In the genomic region with DNA sequence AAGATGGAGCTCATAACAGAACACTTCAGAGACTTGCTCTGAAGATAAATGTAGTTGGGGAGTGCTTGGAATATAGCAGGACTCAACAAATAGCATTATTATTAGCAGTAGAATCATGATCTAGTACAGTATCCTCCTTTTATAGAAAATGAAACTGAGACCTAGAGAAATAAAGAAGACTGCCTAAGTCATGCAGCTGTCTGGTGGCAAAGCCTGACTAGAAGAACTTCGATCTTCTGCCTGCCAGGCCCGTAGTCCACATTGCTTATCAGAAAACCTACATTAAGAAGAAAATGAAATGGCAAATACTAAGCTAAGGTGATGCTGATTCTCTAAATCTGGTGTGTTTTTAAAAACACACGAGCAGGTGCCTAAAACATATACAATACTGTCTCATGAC, we compare ENCODE assay signal across 10 cellular contexts. TPM values are rescaled to one million over a fixed set of nuclear protein-coding genes. Genes with fewer than 3 reads are reported as not detected.
DNase-seq lines count a peak whose midpoint lies in the region; ATAC-seq and TF ChIP-seq lines count a peak whose summit lies in the region.
"Had no signal": no experiment of that assay in that cellular context is flagged by ENCODE, and none has a peak within 500 bp of the region (broad histone marks: within the 10 kb centered on the region; RNA-seq: fewer than 3 reads in every experiment).

No MANE protein-coding gene starts in this region.

- H3K4me3 Mint-ChIP-seq in naive thymus-derived CD4-positive, alpha-beta T cell: no peak overlapping the region
- H3K4me3 Mint-ChIP-seq in activated naive CD8-positive, alpha-beta T cell treated with anti-CD3 and anti-CD28 coated beads for 36 hours: no peak overlapping the region

- TF ChIP-seq POLR2A in right lobe of liver (IDR thresholded peaks at IDR 0.05): no peak

- CTCF ChIA-PET in naive thymus-derived CD4-positive, alpha-beta T cell (lab: Charles Lee): no interaction called here

- H3K9me3 Mint-ChIP-seq in naive thymus-derived CD4-positive, alpha-beta T cell: no peaks in the 10 kb centered on the region
- no peaks in the 10 kb centered on the region for H3K9me3 Mint-ChIP-seq in activated naive CD8-positive, alpha-beta T cell treated with anti-CD3 and anti-CD28 coated beads for 36 hours

- intact Hi-C loops in right lobe of liver (cut with DNase I): no loop called here
- intact Hi-C loops in naive thymus-derived CD4-positive, alpha-beta T cell (cut with micrococcal nuclease): no loop called here

- TF ChIP-seq CTCF in right lobe of liver (IDR thresholded peaks at IDR 0.05): no peak

- H3K27me3 Mint-ChIP-seq in naive thymus-derived CD4-positive, alpha-beta T cell: peaks cover 0 to 17% (median 0%) of the 10 kb centered on the region in 5 donors
- H3K27me3 Mint-ChIP-seq in activated naive CD8-positive, alpha-beta T cell treated with anti-CD3 and anti-CD28 coated beads for 36 hours: peaks cover 5% of the 10 kb centered on the region

- H3K9me3 ChIP-seq in right lobe of liver: no peaks in the 10 kb centered on the region
- no peaks in the 10 kb centered on the region for H3K9me3 ChIP-seq in naive thymus-derived CD4-positive, alpha-beta T cell (ENCODE audit: control insufficient read depth in 2 of 3, low read length in 3 of 3)
- H3K9me3 ChIP-seq: stomach had no signal

- H3K4me1 Mint-ChIP-seq in naive thymus-derived CD4-positive, alpha-beta T cell: no peaks in the 10 kb centered on the region
- H3K4me1 Mint-ChIP-seq in activated naive CD8-positive, alpha-beta T cell treated with anti-CD3 and anti-CD28 coated beads for 36 hours: no peaks in the 10 kb centered on the region

- H3K27me3 ChIP-seq in right lobe of liver: no peaks in the 10 kb centered on the region
- no peaks in the 10 kb centered on the region for H3K27me3 ChIP-seq in naive thymus-derived CD4-positive, alpha-beta T cell (ENCODE audit: control insufficient read depth in 2 of 2, insufficient read depth in 2 of 2, low read length in 2 of 2)
- H3K27me3 ChIP-seq: stomach had no signal

- peak overlapping the region in 2 of 3 donors; percentile 8 to 39 for H3K4me3 ChIP-seq in right lobe of liver
- no peak overlapping the region for H3K4me3 ChIP-seq in naive thymus-derived CD4-positive, alpha-beta T cell (ENCODE audit: low read length)
- H3K4me3 ChIP-seq: stomach had no signal

- ATAC-seq in GM18520 (IDR thresholded peaks at IDR 0.05; ENCODE audit: unreplicated experiment) (peak; percentile 73), GM21723 (IDR thresholded peaks at IDR 0.05; ENCODE audit: unreplicated experiment) (peak; percentile 95), HG03520 (IDR thresholded peaks at IDR 0.05; ENCODE audit: unreplicated experiment) (peak; percentile 75), right lobe of liver (peak in 1 of 4 donors; percentile 10)
- ATAC-seq in naive thymus-derived CD4-positive, alpha-beta T cell: no peak

- H3K27ac Mint-ChIP-seq in naive thymus-derived CD4-positive, alpha-beta T cell: no peak overlapping the region
- no peak overlapping the region for H3K27ac Mint-ChIP-seq in activated naive CD8-positive, alpha-beta T cell treated with anti-CD3 and anti-CD28 coated beads for 36 hours

- H3K36me3 Mint-ChIP-seq in naive thymus-derived CD4-positive, alpha-beta T cell: no peaks in the 10 kb centered on the region
- no peaks in the 10 kb centered on the region for H3K36me3 Mint-ChIP-seq in activated naive CD8-positive, alpha-beta T cell treated with anti-CD3 and anti-CD28 coated beads for 36 hours

- peak overlapping the region; percentile 92 to 94 (median 93) for H3K27ac ChIP-seq in right lobe of liver
- H3K27ac ChIP-seq in naive thymus-derived CD4-positive, alpha-beta T cell (ENCODE audit: low read depth, low read length): no peak overlapping the region

- 14% methylated on average over 3 of the region's 3 CpGs for WGBS in right lobe of liver (ENCODE audit: insufficient coverage, low coverage, low lambda C conversion rate, missing lambda C conversion rate)

- H3K36me3 ChIP-seq in right lobe of liver: no peaks in the 10 kb centered on the region
- H3K36me3 ChIP-seq in naive thymus-derived CD4-positive, alpha-beta T cell (ENCODE audit: control insufficient read depth in 2 of 3, insufficient read depth in 3 of 3, low read length in 3 of 3): no peaks in the 10 kb centered on the region
- H3K36me3 ChIP-seq: stomach had no signal

- H3K4me1 ChIP-seq in right lobe of liver: peaks cover 0 to 70% (median 15%) of the 10 kb centered on the region in 4 donors
- no peaks in the 10 kb centered on the region for H3K4me1 ChIP-seq in naive thymus-derived CD4-positive, alpha-beta T cell (ENCODE audit: control insufficient read depth in 2 of 2, insufficient read depth in 2 of 2, low read length in 2 of 2)

- DNase-seq in right lobe of liver: no peak
- no peak for DNase-seq in naive thymus-derived CD4-positive, alpha-beta T cell
- no peak for DNase-seq in activated naive CD8-positive, alpha-beta T cell treated with anti-CD3 and anti-CD28 coated beads for 36 hours
- DNase-seq in stimulated activated CD4-positive, alpha-beta T cell treated with anti-CD3 and anti-CD28 coated beads, Interleukin-4, amount 100 ng/mL, for 24 hours: no peak
- no peak for DNase-seq in activated CD4-positive, alpha-beta T cell treated with anti-CD3 and anti-CD28 coated beads, Interleukin-2, amount 50 U/mL, for 48 hours
- DNase-seq: NCI-H2171 treated with DMSO at 0.1 percent for 48 hours, stomach had no signal

- POLR2A ChIA-PET in naive thymus-derived CD4-positive, alpha-beta T cell (lab: Charles Lee): no interaction called here

RNA-seq across cellular contexts. Expression of gene DST, which starts 46.4 kb away (rescaled TPM):
- total RNA-seq in right lobe of liver: 100 to 1,000 TPM in 5 of 6 experiments, 10 to 100 TPM in 1; 92.1 to 207 (median 156) TPM
- total RNA-seq in naive thymus-derived CD4-positive, alpha-beta T cell: 10 to 100 TPM in 1 of 5 experiments, 1 to 10 TPM in 4; 4.7 to 20.3 (median 6.9) TPM
- 1 to 10 TPM in 1 of 2 donors, under 1 TPM in 1; 0.46 to 1.4 TPM for polyA plus RNA-seq in naive thymus-derived CD4-positive, alpha-beta T cell
- 1 to 10 TPM; 1.8 to 2.9 TPM for total RNA-seq in activated naive CD8-positive, alpha-beta T cell treated with anti-CD3 and anti-CD28 coated beads for 36 hours

Comparison
In these comparisons a context has a peak if more than half of its experiments do, and no peak if none do; other contexts are left out.
1. RNA of gene DST, which starts 46.4 kb away (total RNA-seq): 92.1 to 207 TPM in right lobe of liver; 4.7 to 20.3 TPM in naive thymus-derived CD4-positive, alpha-beta T cell and 1.8 to 2.9 TPM in activated naive CD8-positive, alpha-beta T cell treated with anti-CD3 and anti-CD28 coated beads for 36 hours; every median in the first group is over 4 times any median in the second.